Comparison of ENCODE assay signal across 14 cellular contexts in the genomic region with DNA sequence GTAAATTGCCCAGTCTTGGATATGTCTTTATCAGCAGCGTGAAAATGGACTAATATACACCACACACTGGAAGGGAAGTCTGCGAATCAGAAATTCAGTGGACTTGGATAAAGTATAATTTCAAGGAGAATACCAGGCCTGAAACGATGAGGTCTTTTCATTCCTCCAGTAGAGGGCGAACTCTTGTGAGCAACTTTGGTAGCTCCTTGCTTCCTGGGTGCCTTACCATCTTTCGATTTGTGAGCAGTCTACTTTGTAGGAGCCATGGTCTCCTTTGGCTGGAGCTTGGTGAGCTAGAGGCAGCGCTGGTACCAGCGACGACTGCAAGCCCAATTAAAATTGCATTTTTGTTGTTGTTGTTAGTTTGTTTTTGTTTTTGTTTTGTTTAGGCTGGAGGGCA.
A peak's percentile ranks its signal among the peaks of the same experiment; 100 is the strongest.
DNase-seq lines count a peak whose midpoint lies in the region; ATAC-seq and TF ChIP-seq lines count a peak whose summit lies in the region.
"Had no signal": no experiment of that assay in that cellular context is flagged by ENCODE, and none has a peak within 500 bp of the region (broad histone marks: within the 10 kb centered on the region; RNA-seq: fewer than 3 reads in every experiment).

No MANE protein-coding gene starts in this region.

- no peaks in the 10 kb centered on the region for H3K9me3 ChIP-seq in neural progenitor cell (ENCODE audit: low read depth)

- no peaks in the 10 kb centered on the region for H3K36me3 ChIP-seq in neural progenitor cell
- H3K36me3 ChIP-seq: left ventricle myocardium inferior had no signal

- TF ChIP-seq CTCF in GM12865 (IDR thresholded peaks at IDR 0.05; ENCODE audit: insufficient read depth, low read depth, low read length, missing control alignments) = peak; percentile 8
- peak; percentile 51; the same call in 1 of the 2 replicates for TF ChIP-seq CTCF in LNCAP (IDR thresholded peaks at IDR 0.05)
- peak; percentile 22 for TF ChIP-seq CTCF in astrocyte of the spinal cord (IDR thresholded peaks at IDR 0.05; ENCODE audit: low read depth, low read length)
- peak; percentile 31 for TF ChIP-seq CTCF in neural progenitor cell (IDR thresholded peaks at IDR 0.05)

- H4K20me1 ChIP-seq in neural progenitor cell (ENCODE audit: low read depth) = no peaks in the 10 kb centered on the region

- ATAC-seq in activated CD4-positive, alpha-beta T cell treated with anti-CD3 and anti-CD28 coated beads for 36 hours = no peak
- ATAC-seq in GM21576 (IDR thresholded peaks at IDR 0.05; ENCODE audit: unreplicated experiment) = no peak

- H3K4me3 ChIP-seq in GM12865 (ENCODE audit: low read depth, low read length) (no peak overlapping the region), astrocyte of the spinal cord (ENCODE audit: low read depth, low read length) (no peak overlapping the region), neural progenitor cell (no peak overlapping the region)
- H3K4me3 ChIP-seq: left ventricle myocardium inferior had no signal

- H3K9ac ChIP-seq in neural progenitor cell = no peak overlapping the region

- H3K4me1 Mint-ChIP-seq in neural progenitor cell = no peaks in the 10 kb centered on the region
- H3K4me1 Mint-ChIP-seq in activated CD4-positive, alpha-beta T cell treated with anti-CD3 and anti-CD28 coated beads for 36 hours = no peaks in the 10 kb centered on the region
- H3K4me1 Mint-ChIP-seq: activated naive CD4-positive, alpha-beta T cell treated with anti-CD3 and anti-CD28 coated beads, Interleukin-2, amount 50 U/mL, for 24 hours had no signal

- H3F3A ChIP-seq in neural progenitor cell (ENCODE audit: low read depth) = no peaks in the 10 kb centered on the region

- H3K9me3 Mint-ChIP-seq in neural progenitor cell = peaks cover 2% of the 10 kb centered on the region
- H3K9me3 Mint-ChIP-seq in activated CD4-positive, alpha-beta T cell treated with anti-CD3 and anti-CD28 coated beads for 36 hours (ENCODE audit: low read depth) = peaks cover 3% of the 10 kb centered on the region

- POLR2A ChIA-PET in activated CD4-positive, alpha-beta T cell treated with anti-CD3 and anti-CD28 coated beads for 36 hours (lab: Charles Lee) = no interaction called here

- no peak overlapping the region for H3K4me3 Mint-ChIP-seq in neural progenitor cell
- H3K4me3 Mint-ChIP-seq in activated CD4-positive, alpha-beta T cell treated with anti-CD3 and anti-CD28 coated beads for 36 hours = no peak overlapping the region
- H3K4me3 Mint-ChIP-seq: activated naive CD4-positive, alpha-beta T cell treated with anti-CD3 and anti-CD28 coated beads, Interleukin-2, amount 50 U/mL, for 24 hours had no signal

- H3K79me2 ChIP-seq in neural progenitor cell (ENCODE audit: low read depth) = no peaks in the 10 kb centered on the region

- no peaks in the 10 kb centered on the region for H3K27me3 ChIP-seq in neural progenitor cell

- no peak overlapping the region for H3K27ac Mint-ChIP-seq in neural progenitor cell
- no peak overlapping the region for H3K27ac Mint-ChIP-seq in activated CD4-positive, alpha-beta T cell treated with anti-CD3 and anti-CD28 coated beads for 36 hours
- H3K27ac Mint-ChIP-seq: activated naive CD4-positive, alpha-beta T cell treated with anti-CD3 and anti-CD28 coated beads, Interleukin-2, amount 50 U/mL, for 24 hours had no signal

- H2AFZ ChIP-seq in neural progenitor cell (replicated peaks) = no peak overlapping the region

- intact Hi-C loops in activated CD4-positive, alpha-beta T cell treated with anti-CD3 and anti-CD28 coated beads for 36 hours (cut with DNase I, micrococcal nuclease) = no loop called here

- no peaks in the 10 kb centered on the region for H3K27me3 Mint-ChIP-seq in neural progenitor cell (ENCODE audit: insufficient read depth, low read depth)
- H3K27me3 Mint-ChIP-seq in activated CD4-positive, alpha-beta T cell treated with anti-CD3 and anti-CD28 coated beads for 36 hours = no peaks in the 10 kb centered on the region
- H3K27me3 Mint-ChIP-seq: activated naive CD4-positive, alpha-beta T cell treated with anti-CD3 and anti-CD28 coated beads, Interleukin-2, amount 50 U/mL, for 24 hours had no signal

- H3K27ac ChIP-seq in neural progenitor cell = no peak overlapping the region
- H3K27ac ChIP-seq: left ventricle myocardium inferior had no signal

- no peak overlapping the region for H3K4me2 ChIP-seq in neural progenitor cell

- CTCF ChIA-PET in activated CD4-positive, alpha-beta T cell treated with anti-CD3 and anti-CD28 coated beads for 36 hours (lab: Charles Lee) = no interaction called here

- DNase-seq in GM12865 (ENCODE audit: low read depth) = peak; percentile 7
- no peak for DNase-seq in astrocyte of the spinal cord (ENCODE audit: low read depth, low spot score)
- peak; percentile 18 for DNase-seq in neural progenitor cell (ENCODE audit: low spot score)
- no peak for DNase-seq in activated CD4-positive, alpha-beta T cell treated with anti-CD3 and anti-CD28 coated beads, Interleukin-2, amount 50 U/mL, for 4 hours
- DNase-seq in activated CD4-positive, alpha-beta T cell treated with anti-CD3 and anti-CD28 coated beads for 36 hours = no peak
- DNase-seq: activated CD4-positive, alpha-beta T cell treated with anti-CD3 and anti-CD28 coated beads, Interleukin-2, amount 50 U/mL, for 48 hours; DMS79; Karpas-422; left ventricle myocardium inferior; NCI-H510A; stimulated activated naive CD4-positive, alpha-beta T cell treated with Interleukin-2 at 50 U/mL for 16 hours had no signal

- in situ Hi-C loops in astrocyte of the spinal cord (cut with HindIII; ENCODE audit: low sequenced_read_pairs) = no loop called here

- H3K36me3 Mint-ChIP-seq in neural progenitor cell = no peaks in the 10 kb centered on the region
- H3K36me3 Mint-ChIP-seq in activated CD4-positive, alpha-beta T cell treated with anti-CD3 and anti-CD28 coated beads for 36 hours (ENCODE audit: low read depth) = no peaks in the 10 kb centered on the region
- H3K36me3 Mint-ChIP-seq: activated naive CD4-positive, alpha-beta T cell treated with anti-CD3 and anti-CD28 coated beads, Interleukin-2, amount 50 U/mL, for 24 hours had no signal

- H3K4me1 ChIP-seq in neural progenitor cell = no peaks in the 10 kb centered on the region
- H3K4me1 ChIP-seq: left ventricle myocardium inferior had no signal

Comparison
In these comparisons a context has a peak if more than half of its experiments do, and no peak if none do; other contexts are left out.
1. DNase-seq: peak in GM12865 (single experiment) and neural progenitor cell (single experiment); none in astrocyte of the spinal cord (single experiment), activated CD4-positive, alpha-beta T cell treated with anti-CD3 and anti-CD28 coated beads, Interleukin-2, amount 50 U/mL, for 4 hours (0 of 2) and activated CD4-positive, alpha-beta T cell treated with anti-CD3 and anti-CD28 coated beads for 36 hours (single experiment).
2. Peak in every context shown above with its lines, with median percentiles within 50 percentile points of each other: CTCF ChIP-seq.